Comparison of ENCODE assay signal across 8 cellular contexts in the genomic region with DNA sequence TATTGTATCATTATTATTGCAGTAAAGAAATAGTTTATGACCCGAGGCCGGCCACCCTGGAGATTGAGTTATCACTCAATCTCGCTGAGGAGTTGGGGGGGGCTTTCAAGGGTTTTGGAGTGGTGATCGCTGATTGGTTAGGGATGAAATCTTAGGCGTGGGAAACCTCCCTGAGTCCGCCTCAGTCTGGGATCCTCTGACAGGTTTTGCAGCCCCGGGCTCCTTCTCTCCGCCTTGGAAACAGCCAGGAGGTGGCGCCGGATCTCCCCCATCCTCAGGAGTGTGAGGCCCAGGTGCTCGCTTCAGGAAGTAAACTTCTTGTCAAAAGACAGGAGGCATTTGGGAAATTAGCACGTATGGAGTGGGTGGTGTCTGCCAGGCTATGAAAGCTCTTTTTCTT. TPM values are rescaled to one million over a fixed set of nuclear protein-coding genes. Genes with fewer than 3 reads are reported as not detected.
DNase-seq lines count a peak whose midpoint lies in the region; ATAC-seq and TF ChIP-seq lines count a peak whose summit lies in the region.

No MANE protein-coding gene starts in this region.

- DNase-seq in AG10803 (ENCODE audit: low read depth), result peak; percentile 21
- DNase-seq in HAP-1 (ENCODE audit: low spot score in 2 of 2), result peak; percentile 59 to 79
- DNase-seq in NT2/D1 (ENCODE audit: low read depth, low spot score), result peak; percentile 82
- DNase-seq in endodermal cell, result peak; percentile 96
- DNase-seq in renal cortical epithelial cell (ENCODE audit: low read depth), result peak; percentile 53
- no peak for DNase-seq in pons (ENCODE audit: low spot score)
- DNase-seq in Ammon's horn (ENCODE audit: low spot score), result no peak

- H3K4me3 ChIP-seq in AG10803 (ENCODE audit: low read length) (0 out of 2 replicates have a peak overlapping the region, but pooled peaks have one; percentile 12), HAP-1 (no peak overlapping the region), NT2/D1 (ENCODE audit: insufficient read length, low read depth) (no peak overlapping the region), endodermal cell (ENCODE audit: low read length) (no peak overlapping the region)

- H3K27ac Mint-ChIP-seq in endodermal cell, result peak overlapping the region; percentile 18

- no peaks in the 10 kb centered on the region for H3K27me3 ChIP-seq in HAP-1 (ENCODE audit: low read depth)
- H3K27me3 ChIP-seq in NT2/D1 (ENCODE audit: insufficient read depth, insufficient read length), result no peaks in the 10 kb centered on the region
- H3K27me3 ChIP-seq in endodermal cell (ENCODE audit: control insufficient read depth, insufficient read depth, low read length, poor library complexity, severe bottlenecking), result no peaks in the 10 kb centered on the region

- H3K9me3 ChIP-seq in HAP-1 (no peaks in the 10 kb centered on the region; the same call in 1 of the 2 replicates), NT2/D1 (ENCODE audit: insufficient read depth, low read length) (peaks cover 9% of the 10 kb centered on the region), endodermal cell (ENCODE audit: control insufficient read depth, low read length) (peaks cover 2% of the 10 kb centered on the region)

- H3K4me1 Mint-ChIP-seq in endodermal cell, result peaks cover 4% of the 10 kb centered on the region

- no peak overlapping the region for H3K9ac ChIP-seq in NT2/D1 (ENCODE audit: insufficient read length, low read depth)
- no peak overlapping the region for H3K9ac ChIP-seq in endodermal cell (ENCODE audit: extremely low read depth, low read length, poor library complexity, severe bottlenecking)

- H3K9me3 Mint-ChIP-seq in endodermal cell, result peaks cover 6% of the 10 kb centered on the region

- in situ Hi-C loops in HAP-1 (cut with MboI; ENCODE audit: low sequenced_read_pairs), result no loop called here

- 10% methylated on average over 5 to 12 of the region's 12 CpGs for WGBS in endodermal cell (ENCODE audit: insufficient coverage in 1 of 2, insufficient read length in 1 of 2), 2 experiments

- no peak for ATAC-seq in HG02588 (IDR thresholded peaks at IDR 0.05; ENCODE audit: unreplicated experiment)

- no peak overlapping the region for H3K27ac ChIP-seq in endodermal cell (ENCODE audit: low read depth, low read length)

- no peaks in the 10 kb centered on the region for H3K4me1 ChIP-seq in HAP-1
- H3K4me1 ChIP-seq in NT2/D1 (ENCODE audit: insufficient read depth, insufficient read length), result peaks cover 4% of the 10 kb centered on the region
- no peaks in the 10 kb centered on the region for H3K4me1 ChIP-seq in endodermal cell (ENCODE audit: control insufficient read depth, insufficient read depth, low read length)

- no peaks in the 10 kb centered on the region for H3K36me3 ChIP-seq in HAP-1 (replicated peaks)
- no peaks in the 10 kb centered on the region for H3K36me3 ChIP-seq in NT2/D1 (ENCODE audit: insufficient read depth, insufficient read length, low read length)
- no peaks in the 10 kb centered on the region for H3K36me3 ChIP-seq in endodermal cell (ENCODE audit: control insufficient read depth, insufficient read depth, low read length)

- no peak overlapping the region for H3K4me3 Mint-ChIP-seq in endodermal cell

- H3K36me3 Mint-ChIP-seq in endodermal cell (ENCODE audit: low read depth), result no peaks in the 10 kb centered on the region

- H3K27me3 Mint-ChIP-seq in endodermal cell (ENCODE audit: insufficient read depth), result no peaks in the 10 kb centered on the region

- TF ChIP-seq CTCF in AG10803 (conservative IDR thresholded peaks at IDR 0.05; ENCODE audit: low read length) (peak; percentile 40), endodermal cell (conservative IDR thresholded peaks at IDR 0.05) (peak; percentile 84)

RNA-seq across cellular contexts. Expression of a gene that starts 41.1 kb away (rescaled TPM):
- total RNA-seq in endodermal cell (100 to 1,000 TPM; 152 to 174 TPM), renal cortical epithelial cell (244 and 294 TPM in 2 replicates)
- polyA plus RNA-seq in endodermal cell (2013, experiment 1 of 2), result 127 TPM
- polyA plus RNA-seq in endodermal cell (2013, experiment 2 of 2), result 122 TPM

Comparison
In these comparisons a context has a peak if more than half of its experiments do, and no peak if none do; other contexts are left out.
1. DNase-seq: peak in AG10803 (single experiment), HAP-1 (2 of 2), NT2/D1 (single experiment), endodermal cell (single experiment) and renal cortical epithelial cell (single experiment); none in pons (single experiment) and Ammon's horn (single experiment).